In the genomic region with DNA sequence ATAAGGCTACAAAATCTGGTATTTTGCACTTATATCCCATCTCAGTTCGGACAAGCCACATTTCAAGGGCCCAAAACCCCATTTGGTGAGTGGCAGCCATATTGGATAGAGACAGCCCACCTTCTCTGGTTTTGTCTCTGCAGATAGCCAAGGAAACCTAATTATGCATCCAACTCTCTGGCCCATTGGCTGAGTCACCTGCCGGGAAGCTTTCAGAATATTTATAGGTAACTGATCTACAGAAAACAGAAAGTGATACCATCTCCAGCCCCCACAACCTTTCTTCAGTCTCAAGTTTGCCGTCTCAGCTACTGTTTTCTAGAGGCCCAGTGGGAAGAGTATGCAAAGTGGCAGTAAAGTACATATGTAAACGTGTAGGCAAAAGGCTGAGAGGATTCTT, we compare ENCODE assay signal across 8 cellular contexts. TPM values are rescaled to one million over a fixed set of nuclear protein-coding genes. Genes with fewer than 3 reads are reported as not detected.
A peak's percentile ranks its signal among the peaks of the same experiment; 100 is the strongest.
DNase-seq lines count a peak whose midpoint lies in the region; ATAC-seq lines count a peak whose summit lies in the region.

No MANE protein-coding gene starts in this region.

- H3K36me3 ChIP-seq in mesenchymal stem cell (ENCODE audit: control insufficient read depth in 1 of 2, insufficient read depth in 2 of 2, low read depth in 1 of 2, low read length in 2 of 2): no peaks in the 10 kb centered on the region

- no peaks in the 10 kb centered on the region for H3K9me3 Mint-ChIP-seq in activated T-helper 1 cell treated with anti-CD3 and anti-CD28 coated beads, Interleukin-12 subunit alpha, Interleukin-12 subunit beta, Interleukin-2, Interleukin-4 antibody, amounts not matched to agents 30 ng/mL and 10 ng/mL and 1 ng/mL, durations not matched to agents 14 hours and 24 hours and 36 hours

- intact Hi-C loops in activated T-helper 1 cell treated with anti-CD3 and anti-CD28 coated beads, Interleukin-12 subunit alpha, Interleukin-12 subunit beta, Interleukin-2, Interleukin-4 antibody, amounts not matched to agents 30 ng/mL and 10 ng/mL and 1 ng/mL, durations not matched to agents 14 hours and 24 hours and 36 hours (cut with micrococcal nuclease): loop anchor here (1.0 to 10.0 kb wide), 10 partner anchors 13 to 716 kb away; a partner anchor contains a TSS

- peaks cover 4 to 11% of the 10 kb centered on the region in 2 experiments for H3K27me3 ChIP-seq in mesenchymal stem cell (ENCODE audit: control insufficient read depth in 1 of 2, insufficient read depth in 1 of 2, low read length in 2 of 2)

- H3K18ac ChIP-seq in mesenchymal stem cell (ENCODE audit: low read depth in 1 of 2, low read length in 2 of 2): no peak overlapping the region

- H3K9ac ChIP-seq in mesenchymal stem cell (ENCODE audit: low read length): no peak overlapping the region

- no peak overlapping the region for H3K14ac ChIP-seq in mesenchymal stem cell (ENCODE audit: low read length in 2 of 2)

- no peak overlapping the region for H2BK5ac ChIP-seq in mesenchymal stem cell (ENCODE audit: low read depth, low read length, poor library complexity, severe bottlenecking)

- H4K8ac ChIP-seq in mesenchymal stem cell (ENCODE audit: low read length): no peak overlapping the region

- no peaks in the 10 kb centered on the region for H3K9me3 ChIP-seq in mesenchymal stem cell (ENCODE audit: control insufficient read depth, low read length)

- no peak overlapping the region for H2BK12ac ChIP-seq in mesenchymal stem cell (ENCODE audit: low read length in 2 of 2)

- no peak overlapping the region for H4K91ac ChIP-seq in mesenchymal stem cell (ENCODE audit: low read length)

- no peaks in the 10 kb centered on the region for H3K79me1 ChIP-seq in mesenchymal stem cell (replicated peaks; ENCODE audit: low read length, poor library complexity, severe bottlenecking)

- ATAC-seq in HG03135 (IDR thresholded peaks at IDR 0.05; ENCODE audit: unreplicated experiment): peak; percentile 97
- ATAC-seq in stimulated activated naive CD8-positive, alpha-beta T cell treated with anti-CD3 and anti-CD28 coated beads, Interleukin-15, Interleukin-2, amounts not matched to agents 100 U/mL and 50 U/mL, for 24 hours: peak; percentile 96

- DNase-seq in activated T-cell treated with anti-CD3 and anti-CD28 coated beads for 24 hours (ENCODE audit: low read depth) (peak; percentile 66), GDM1 (lab: John Stamatoyannopoulos, UW) (no peak), ecto neural progenitor cell (ENCODE audit: low spot score) (no peak), mesenchymal stem cell (no peak)
- DNase-seq in activated T-cell treated with anti-CD3 and anti-CD28 coated beads, Interleukin-2, amount 50 U/mL, for 1 hour: no peak
- DNase-seq in activated T-helper 1 cell treated with anti-CD3 and anti-CD28 coated beads, Interleukin-12 subunit alpha, Interleukin-12 subunit beta, Interleukin-2, Interleukin-4 antibody, amounts not matched to agents 30 ng/mL and 10 ng/mL and 1 ng/mL, durations not matched to agents 14 hours and 24 hours and 36 hours (ENCODE audit: low spot score): peak; percentile 43
- peak; percentile 55 for DNase-seq in stimulated activated naive CD8-positive, alpha-beta T cell treated with anti-CD3 and anti-CD28 coated beads, Interleukin-15, Interleukin-2, amounts not matched to agents 100 U/mL and 50 U/mL, for 24 hours

- H3K27ac ChIP-seq in mesenchymal stem cell (ENCODE audit: low read length, poor library complexity, severe bottlenecking): no peak overlapping the region

- H3K4ac ChIP-seq in mesenchymal stem cell (ENCODE audit: low read depth in 1 of 2, low read length in 2 of 2): no peak overlapping the region

- peaks cover 72% of the 10 kb centered on the region for H3K4me1 Mint-ChIP-seq in activated T-helper 1 cell treated with anti-CD3 and anti-CD28 coated beads, Interleukin-12 subunit alpha, Interleukin-12 subunit beta, Interleukin-2, Interleukin-4 antibody, amounts not matched to agents 30 ng/mL and 10 ng/mL and 1 ng/mL, durations not matched to agents 14 hours and 24 hours and 36 hours (ENCODE audit: low read depth)

- H3K27ac Mint-ChIP-seq in activated T-helper 1 cell treated with anti-CD3 and anti-CD28 coated beads, Interleukin-12 subunit alpha, Interleukin-12 subunit beta, Interleukin-2, Interleukin-4 antibody, amounts not matched to agents 30 ng/mL and 10 ng/mL and 1 ng/mL, durations not matched to agents 14 hours and 24 hours and 36 hours: peak overlapping the region; percentile 99

- H2BK15ac ChIP-seq in mesenchymal stem cell (ENCODE audit: low read depth, poor library complexity, severe bottlenecking): no peak overlapping the region

- no peak overlapping the region for H3K4me2 ChIP-seq in mesenchymal stem cell (ENCODE audit: low read length, poor library complexity, severe bottlenecking)

- H3K23ac ChIP-seq in mesenchymal stem cell (ENCODE audit: low read length in 2 of 2): no peak overlapping the region

- H2AK5ac ChIP-seq in mesenchymal stem cell (ENCODE audit: low read length, severe bottlenecking): no peak overlapping the region

- H3K27me3 Mint-ChIP-seq in activated T-helper 1 cell treated with anti-CD3 and anti-CD28 coated beads, Interleukin-12 subunit alpha, Interleukin-12 subunit beta, Interleukin-2, Interleukin-4 antibody, amounts not matched to agents 30 ng/mL and 10 ng/mL and 1 ng/mL, durations not matched to agents 14 hours and 24 hours and 36 hours (ENCODE audit: insufficient read depth): no peaks in the 10 kb centered on the region

- no peak overlapping the region for H2AFZ ChIP-seq in mesenchymal stem cell (ENCODE audit: low read depth, low read length)

- H3K36me3 Mint-ChIP-seq in activated T-helper 1 cell treated with anti-CD3 and anti-CD28 coated beads, Interleukin-12 subunit alpha, Interleukin-12 subunit beta, Interleukin-2, Interleukin-4 antibody, amounts not matched to agents 30 ng/mL and 10 ng/mL and 1 ng/mL, durations not matched to agents 14 hours and 24 hours and 36 hours (ENCODE audit: low read depth): peaks cover 2% of the 10 kb centered on the region

- H3K4me1 ChIP-seq in mesenchymal stem cell (ENCODE audit: control insufficient read depth, insufficient read depth, low read depth, low read length): no peaks in the 10 kb centered on the region

- 67% methylated on average over 3 of the region's 4 CpGs for WGBS in mesenchymal stem cell

- H2BK120ac ChIP-seq in mesenchymal stem cell (ENCODE audit: low read depth, low read length): no peak overlapping the region

- H3K4me3 Mint-ChIP-seq in activated T-helper 1 cell treated with anti-CD3 and anti-CD28 coated beads, Interleukin-12 subunit alpha, Interleukin-12 subunit beta, Interleukin-2, Interleukin-4 antibody, amounts not matched to agents 30 ng/mL and 10 ng/mL and 1 ng/mL, durations not matched to agents 14 hours and 24 hours and 36 hours: peak overlapping the region; percentile 40

- no peak overlapping the region for H3K4me3 ChIP-seq in mesenchymal stem cell (ENCODE audit: insufficient read depth in 1 of 2, low read depth in 1 of 2, low read length in 2 of 2)

RNA-seq across cellular contexts. Expression of a gene that starts 33.7 kb away (rescaled TPM):
- 449 and 469 TPM in 2 replicates for total RNA-seq in activated T-helper 1 cell treated with anti-CD3 and anti-CD28 coated beads, Interleukin-12 subunit alpha, Interleukin-12 subunit beta, Interleukin-2, Interleukin-4 antibody, amounts not matched to agents 30 ng/mL and 10 ng/mL and 1 ng/mL, durations not matched to agents 14 hours and 24 hours and 36 hours
- 121 TPM for polyA plus RNA-seq in mesenchymal stem cell (2013, experiment 1 of 2)
- 123 TPM for polyA plus RNA-seq in mesenchymal stem cell (2013, experiment 2 of 2)

Comparison
In these comparisons a context has a peak if more than half of its experiments do, and no peak if none do; other contexts are left out.
1. DNase-seq: peak in activated T-cell treated with anti-CD3 and anti-CD28 coated beads for 24 hours (single experiment), activated T-helper 1 cell treated with anti-CD3 and anti-CD28 coated beads, Interleukin-12 subunit alpha, Interleukin-12 subunit beta, Interleukin-2, Interleukin-4 antibody, amounts not matched to agents 30 ng/mL and 10 ng/mL and 1 ng/mL, durations not matched to agents 14 hours and 24 hours and 36 hours (single experiment) and stimulated activated naive CD8-positive, alpha-beta T cell treated with anti-CD3 and anti-CD28 coated beads, Interleukin-15, Interleukin-2, amounts not matched to agents 100 U/mL and 50 U/mL, for 24 hours (single experiment); none in activated T-cell treated with anti-CD3 and anti-CD28 coated beads, Interleukin-2, amount 50 U/mL, for 1 hour (single experiment), GDM1 (single experiment), ecto neural progenitor cell (single experiment) and mesenchymal stem cell (single experiment).